Comparison of ENCODE assay signal across 9 cellular contexts in the genomic region with DNA sequence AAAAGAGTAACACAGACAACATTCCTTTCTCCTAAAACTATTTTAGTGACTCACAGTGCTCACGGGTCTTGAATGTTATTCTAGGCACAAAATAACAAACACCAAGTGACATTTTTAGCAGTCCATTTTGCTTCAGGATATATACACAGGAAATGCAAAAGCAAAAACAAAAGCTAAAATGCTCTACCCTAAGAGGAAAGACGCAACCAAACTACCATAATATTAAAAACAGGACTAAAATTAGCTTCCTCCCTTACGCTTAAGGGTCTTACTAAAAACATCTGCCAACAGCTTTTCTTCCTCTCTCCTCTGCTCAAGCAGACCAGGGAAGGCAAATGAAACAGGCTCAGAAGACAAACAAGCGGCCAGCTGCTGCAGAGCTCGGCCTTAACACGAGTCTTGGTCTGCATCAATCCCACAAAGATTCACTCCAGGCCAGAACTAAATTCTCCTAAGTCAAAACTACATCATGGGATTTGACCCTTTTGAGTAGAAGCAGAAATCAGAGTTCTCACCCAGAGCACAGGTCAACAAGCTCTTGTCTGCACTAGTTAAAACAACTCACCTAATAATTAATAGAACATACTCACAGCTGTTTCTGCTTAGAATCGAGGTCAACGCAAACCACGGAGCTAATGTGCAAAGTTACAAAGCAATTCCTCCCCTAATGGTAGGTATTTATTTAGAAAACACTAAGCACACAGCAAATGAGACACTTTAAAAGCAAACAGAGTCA.
A peak's percentile ranks its signal among the peaks of the same experiment; 100 is the strongest.
DNase-seq lines count a peak whose midpoint lies in the region; ATAC-seq and FAIRE-seq lines count a peak whose summit lies in the region.
"Had no signal": no experiment of that assay in that cellular context is flagged by ENCODE, and none has a peak within 500 bp of the region (broad histone marks: within the 10 kb centered on the region; RNA-seq: fewer than 3 reads in every experiment).

No MANE protein-coding gene starts in this region.

- peak overlapping the region; percentile 88 for H3K27ac ChIP-seq in HUES6 (ENCODE audit: low read depth, low read length)

- DNase-seq in NCI-H2171 treated with DMSO at 0.1 percent for 48 hours (lab: John Stamatoyannopoulos, UW) (peak; percentile 39), NCI-H2171 (lab: John Stamatoyannopoulos, UW) (no peak), hepatic stellate cell (ENCODE audit: low spot score) (peak; percentile 79), RCC 7860 (ENCODE audit: low spot score) (no peak), HTR-8/SVneo (ENCODE audit: insufficient read length, low spot score) (no peak)
- DNase-seq in activated naive CD8-positive, alpha-beta T cell treated with anti-CD3 and anti-CD28 coated beads, Interleukin-2, amount 50 U/mL, for 24 hours = no peak
- DNase-seq in stimulated activated effector memory CD8-positive, alpha-beta T cell treated with anti-CD3 and anti-CD28 coated beads, Interleukin-12 subunit alpha, Interleukin-12 subunit beta, amount 100 ng/mL, for 72 hours (ENCODE audit: low spot score in 2 of 2) = no peak

- H3K4me3 Mint-ChIP-seq in activated naive CD8-positive, alpha-beta T cell treated with anti-CD3 and anti-CD28 coated beads, Interleukin-2, amount 50 U/mL, for 24 hours = peak overlapping the region; percentile 51
- H3K4me3 Mint-ChIP-seq in stimulated activated effector memory CD8-positive, alpha-beta T cell treated with anti-CD3 and anti-CD28 coated beads, Interleukin-12 subunit alpha, Interleukin-12 subunit beta, amount 100 ng/mL, for 72 hours = peak overlapping the region; percentile 82

- peaks cover 88% of the 10 kb centered on the region for H3K4me1 Mint-ChIP-seq in activated naive CD8-positive, alpha-beta T cell treated with anti-CD3 and anti-CD28 coated beads, Interleukin-2, amount 50 U/mL, for 24 hours
- peaks cover 97% of the 10 kb centered on the region for H3K4me1 Mint-ChIP-seq in stimulated activated effector memory CD8-positive, alpha-beta T cell treated with anti-CD3 and anti-CD28 coated beads, Interleukin-12 subunit alpha, Interleukin-12 subunit beta, amount 100 ng/mL, for 72 hours

- no peak overlapping the region for H3K4me3 ChIP-seq in HUES6 (ENCODE audit: low read depth, low read length)

- peaks cover 85% of the 10 kb centered on the region for H3K4me1 ChIP-seq in HUES6 (ENCODE audit: control insufficient read depth, insufficient read depth, low read length)

- peaks cover 5% of the 10 kb centered on the region; the same call in 1 of the 2 replicates for H3K9me3 ChIP-seq in HUES6 (ENCODE audit: control insufficient read depth, insufficient read depth, low read depth, low read length)

- FAIRE-seq in RCC 7860 (lab: Jason Lieb, UNC) = no peak
- no peak for FAIRE-seq in HTR-8/SVneo (lab: Jason Lieb, UNC)
- FAIRE-seq: colon had no signal

- peak overlapping the region; percentile 83 for H3K27ac Mint-ChIP-seq in activated naive CD8-positive, alpha-beta T cell treated with anti-CD3 and anti-CD28 coated beads, Interleukin-2, amount 50 U/mL, for 24 hours
- peak overlapping the region; percentile 95 for H3K27ac Mint-ChIP-seq in stimulated activated effector memory CD8-positive, alpha-beta T cell treated with anti-CD3 and anti-CD28 coated beads, Interleukin-12 subunit alpha, Interleukin-12 subunit beta, amount 100 ng/mL, for 72 hours

- H3K9me3 Mint-ChIP-seq in activated naive CD8-positive, alpha-beta T cell treated with anti-CD3 and anti-CD28 coated beads, Interleukin-2, amount 50 U/mL, for 24 hours = no peaks in the 10 kb centered on the region
- no peaks in the 10 kb centered on the region for H3K9me3 Mint-ChIP-seq in stimulated activated effector memory CD8-positive, alpha-beta T cell treated with anti-CD3 and anti-CD28 coated beads, Interleukin-12 subunit alpha, Interleukin-12 subunit beta, amount 100 ng/mL, for 72 hours

- no peaks in the 10 kb centered on the region for H3K27me3 ChIP-seq in HUES6 (ENCODE audit: control insufficient read depth, insufficient read depth, low read length)

- no peaks in the 10 kb centered on the region for H3K36me3 ChIP-seq in HUES6 (ENCODE audit: control insufficient read depth, insufficient read depth, low read length)

- H3K36me3 Mint-ChIP-seq in activated naive CD8-positive, alpha-beta T cell treated with anti-CD3 and anti-CD28 coated beads, Interleukin-2, amount 50 U/mL, for 24 hours (ENCODE audit: low read depth) = no peaks in the 10 kb centered on the region
- H3K36me3 Mint-ChIP-seq in stimulated activated effector memory CD8-positive, alpha-beta T cell treated with anti-CD3 and anti-CD28 coated beads, Interleukin-12 subunit alpha, Interleukin-12 subunit beta, amount 100 ng/mL, for 72 hours = peaks cover 29% of the 10 kb centered on the region

- ATAC-seq in activated naive CD8-positive, alpha-beta T cell treated with anti-CD3 and anti-CD28 coated beads, Interleukin-2, amount 50 U/mL, for 24 hours = no peak
- ATAC-seq in stimulated activated effector memory CD8-positive, alpha-beta T cell treated with anti-CD3 and anti-CD28 coated beads, Interleukin-12 subunit alpha, Interleukin-12 subunit beta, amount 100 ng/mL, for 72 hours = no peak

- H3K9ac ChIP-seq in HUES6 (ENCODE audit: low read length) = peak overlapping the region; percentile 41

- H3K27me3 Mint-ChIP-seq in activated naive CD8-positive, alpha-beta T cell treated with anti-CD3 and anti-CD28 coated beads, Interleukin-2, amount 50 U/mL, for 24 hours = no peaks in the 10 kb centered on the region

Comparison
In these comparisons a context has a peak if more than half of its experiments do, and no peak if none do; other contexts are left out.
1. DNase-seq: peak in NCI-H2171 treated with DMSO at 0.1 percent for 48 hours (single experiment) and hepatic stellate cell (single experiment); none in NCI-H2171 (single experiment), activated naive CD8-positive, alpha-beta T cell treated with anti-CD3 and anti-CD28 coated beads, Interleukin-2, amount 50 U/mL, for 24 hours (single experiment), stimulated activated effector memory CD8-positive, alpha-beta T cell treated with anti-CD3 and anti-CD28 coated beads, Interleukin-12 subunit alpha, Interleukin-12 subunit beta, amount 100 ng/mL, for 72 hours (0 of 2), RCC 7860 (single experiment) and HTR-8/SVneo (single experiment).